ENCODE assay signal across 14 cellular contexts in genomic region chr4:113476800-113477199, GRCh38.
DNase-seq lines count a peak whose midpoint lies in the region; ATAC-seq and TF ChIP-seq lines count a peak whose summit lies in the region.
"Had no signal": no experiment of that assay in that cellular context is flagged by ENCODE, and none has a peak within 500 bp of the region (broad histone marks: within the 10 kb centered on the region; RNA-seq: fewer than 3 reads in every experiment).

No MANE protein-coding gene starts in this region.

- no peaks in the 10 kb centered on the region; the same call in 1 of the 2 replicates for H3K36me3 ChIP-seq in RWPE2 (ENCODE audit: low read depth)
- H3K36me3 ChIP-seq in left lung: no peaks in the 10 kb centered on the region

- H3K4me3 ChIP-seq in RWPE2 (ENCODE audit: severe bottlenecking) (no peak overlapping the region), epithelial cell of esophagus (ENCODE audit: low read length) (no peak overlapping the region), left lung (no peak overlapping the region)
- H3K4me3 ChIP-seq: suprapubic skin had no signal

- H3K4me1 ChIP-seq in RWPE2 (ENCODE audit: insufficient read depth, poor library complexity, severe bottlenecking) (peaks cover 13% of the 10 kb centered on the region), left lung (no peaks in the 10 kb centered on the region)
- H3K4me1 ChIP-seq: suprapubic skin had no signal

- H3K4me1 Mint-ChIP-seq in activated CD4-positive, alpha-beta T cell treated with anti-CD3 and anti-CD28 coated beads for 36 hours: peaks cover 51% of the 10 kb centered on the region

- intact Hi-C loops in activated CD4-positive, alpha-beta T cell treated with anti-CD3 and anti-CD28 coated beads for 36 hours (cut with DNase I, micrococcal nuclease): loop anchor here in 1 of 2 experiments (1.0 kb wide), 2 partner anchors 63 to 346 kb away; no protein-coding TSS in a partner anchor
- intact Hi-C loops in left lung (cut with DNase I): no loop called here

- peak; percentile 71 for DNase-seq in activated CD4-positive, alpha-beta T cell treated with anti-CD3 and anti-CD28 coated beads for 36 hours
- DNase-seq in activated CD4-positive, alpha-beta T cell treated with anti-CD3 and anti-CD28 coated beads for 1 hour: no peak
- no peak for DNase-seq in RWPE2 (ENCODE audit: low spot score)
- DNase-seq in epithelial cell of esophagus (ENCODE audit: low read depth): peak; percentile 92
- DNase-seq in stimulated activated CD4-positive, alpha-beta T cell treated with anti-CD3 and anti-CD28 coated beads, Interleukin-4, amount 100 ng/mL, for 4 hours: peak; percentile 24 to 61
- DNase-seq in left lung: no peak
- no peak for DNase-seq in putamen (ENCODE audit: low spot score)
- DNase-seq: ACHN; activated CD8-positive, alpha-beta memory T cell treated with anti-CD3 and anti-CD28 coated beads, Interleukin-2, amount 50 U/mL, for 4 hours; DND-41; Karpas-422; NCI-H510A treated with DMSO at 0.1 percent for 48 hours had no signal

- H3K27me3 ChIP-seq in RWPE2 (ENCODE audit: insufficient read depth, poor library complexity, severe bottlenecking) (no peaks in the 10 kb centered on the region), left lung (no peaks in the 10 kb centered on the region)
- H3K27me3 ChIP-seq: suprapubic skin had no signal

- H3K36me3 Mint-ChIP-seq in activated CD4-positive, alpha-beta T cell treated with anti-CD3 and anti-CD28 coated beads for 36 hours (ENCODE audit: low read depth): peaks cover 64% of the 10 kb centered on the region

- peak; percentile 83 for ATAC-seq in activated CD4-positive, alpha-beta T cell treated with anti-CD3 and anti-CD28 coated beads for 36 hours
- ATAC-seq in RWPE2 (ENCODE audit: low read depth) (peak; percentile 70; the same call in 2 of the 3 replicates), HG03039 (IDR thresholded peaks at IDR 0.05; ENCODE audit: unreplicated experiment) (no peak), left lung (no peak)

- TF ChIP-seq CTCF in RWPE2 (IDR thresholded peaks at IDR 0.05; ENCODE audit: poor library complexity, severe bottlenecking): no peak
- TF ChIP-seq CTCF in epithelial cell of esophagus (IDR thresholded peaks at IDR 0.05; ENCODE audit: insufficient read depth, low read depth, low read length, missing control alignments): no peak
- no peak for TF ChIP-seq CTCF in left lung (IDR thresholded peaks at IDR 0.05)

- H3K9me3 ChIP-seq in RWPE2 (ENCODE audit: severe bottlenecking): peaks cover 3% of the 10 kb centered on the region
- H3K9me3 ChIP-seq in left lung: peaks cover 0 to 10% of the 10 kb centered on the region in 2 donors
- H3K9me3 ChIP-seq: suprapubic skin had no signal

- H3K4me3 Mint-ChIP-seq in activated CD4-positive, alpha-beta T cell treated with anti-CD3 and anti-CD28 coated beads for 36 hours: no peak overlapping the region

- peak overlapping the region; percentile 11 for H3K27ac ChIP-seq in RWPE2 (ENCODE audit: poor library complexity, severe bottlenecking)
- no peak overlapping the region for H3K27ac ChIP-seq in left lung
- H3K27ac ChIP-seq: suprapubic skin had no signal

- CTCF ChIA-PET in activated CD4-positive, alpha-beta T cell treated with anti-CD3 and anti-CD28 coated beads for 36 hours (lab: Charles Lee): interaction anchor here (1.1 kb wide), 1 partner anchor 71 kb away, joined by 4 read pairs; no protein-coding TSS in a partner anchor

- peaks cover 16% of the 10 kb centered on the region for H3K9me3 Mint-ChIP-seq in activated CD4-positive, alpha-beta T cell treated with anti-CD3 and anti-CD28 coated beads for 36 hours (ENCODE audit: low read depth)

- POLR2A ChIA-PET in activated CD4-positive, alpha-beta T cell treated with anti-CD3 and anti-CD28 coated beads for 36 hours (lab: Charles Lee): no interaction called here

- peak overlapping the region; percentile 55 for H3K27ac Mint-ChIP-seq in activated CD4-positive, alpha-beta T cell treated with anti-CD3 and anti-CD28 coated beads for 36 hours

- no peaks in the 10 kb centered on the region for H3K27me3 Mint-ChIP-seq in activated CD4-positive, alpha-beta T cell treated with anti-CD3 and anti-CD28 coated beads for 36 hours

Comparison
In these comparisons a context has a peak if more than half of its experiments do, and no peak if none do; other contexts are left out.
1. DNase-seq: peak in activated CD4-positive, alpha-beta T cell treated with anti-CD3 and anti-CD28 coated beads for 36 hours (single experiment), epithelial cell of esophagus (single experiment) and stimulated activated CD4-positive, alpha-beta T cell treated with anti-CD3 and anti-CD28 coated beads, Interleukin-4, amount 100 ng/mL, for 4 hours (2 of 2); none in activated CD4-positive, alpha-beta T cell treated with anti-CD3 and anti-CD28 coated beads for 1 hour (single experiment), RWPE2 (single experiment), left lung (0 of 2) and putamen (single experiment).
2. ATAC-seq: peak in activated CD4-positive, alpha-beta T cell treated with anti-CD3 and anti-CD28 coated beads for 36 hours (single experiment) and RWPE2 (single experiment); none in HG03039 (single experiment) and left lung (single experiment).